Comparison of ENCODE assay signal across 1 cellular context in the genomic region with DNA sequence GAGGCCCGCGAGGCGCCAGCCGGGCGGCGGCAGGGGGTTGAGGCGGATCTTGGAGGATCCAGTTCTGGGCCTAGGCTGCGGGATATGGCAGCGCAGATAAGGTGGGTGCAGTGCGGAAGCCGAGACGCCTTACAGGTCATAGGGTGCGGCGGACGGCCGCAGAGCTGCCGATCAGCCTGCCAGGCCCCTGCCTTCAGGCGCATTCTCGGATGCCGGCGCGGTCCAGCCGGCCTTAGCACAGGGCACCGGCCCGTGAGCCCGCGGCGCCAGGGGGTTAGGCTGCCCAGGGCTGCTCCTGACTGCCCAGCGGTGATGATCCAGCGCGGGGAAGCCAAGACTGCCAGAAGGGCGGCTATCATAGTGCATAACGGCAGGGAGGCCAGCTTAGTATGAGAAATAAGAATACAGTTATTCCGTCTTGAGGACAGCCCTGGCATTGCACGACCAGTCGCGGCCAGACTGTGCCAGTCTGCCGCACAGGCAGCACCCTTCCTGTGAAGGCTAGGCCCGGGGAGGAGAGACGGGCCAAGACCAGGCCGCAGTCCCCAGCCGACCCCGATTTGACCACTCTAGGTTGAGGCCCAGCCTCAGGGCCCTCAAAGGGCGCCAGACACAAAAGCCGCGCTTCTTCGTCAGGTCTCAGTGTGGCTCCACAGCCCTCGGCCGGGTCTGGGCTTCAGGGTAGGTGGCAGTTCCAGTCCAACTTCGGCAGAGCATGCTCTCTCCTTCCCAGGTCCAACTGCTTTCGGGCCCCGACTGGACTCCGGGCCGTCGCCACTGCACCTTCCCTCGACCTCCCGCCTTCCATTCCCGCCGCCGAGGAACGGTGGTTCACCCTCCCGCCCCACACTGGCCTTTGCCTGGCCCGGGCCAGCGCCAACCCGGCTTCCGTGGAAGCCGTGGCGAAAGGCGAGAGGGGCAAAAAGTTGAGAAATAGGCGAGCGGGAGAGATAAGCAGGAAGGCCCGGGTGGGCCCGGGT.
TF ChIP-seq lines count a peak whose summit lies in the region.

No MANE protein-coding gene starts in this region.

TF ChIP-seq in WTC11, 78 proteins besides CTCF, POLR2A, EP300 and RAD21 (continued from another document):
- TF ChIP-seq, protein P1, sequence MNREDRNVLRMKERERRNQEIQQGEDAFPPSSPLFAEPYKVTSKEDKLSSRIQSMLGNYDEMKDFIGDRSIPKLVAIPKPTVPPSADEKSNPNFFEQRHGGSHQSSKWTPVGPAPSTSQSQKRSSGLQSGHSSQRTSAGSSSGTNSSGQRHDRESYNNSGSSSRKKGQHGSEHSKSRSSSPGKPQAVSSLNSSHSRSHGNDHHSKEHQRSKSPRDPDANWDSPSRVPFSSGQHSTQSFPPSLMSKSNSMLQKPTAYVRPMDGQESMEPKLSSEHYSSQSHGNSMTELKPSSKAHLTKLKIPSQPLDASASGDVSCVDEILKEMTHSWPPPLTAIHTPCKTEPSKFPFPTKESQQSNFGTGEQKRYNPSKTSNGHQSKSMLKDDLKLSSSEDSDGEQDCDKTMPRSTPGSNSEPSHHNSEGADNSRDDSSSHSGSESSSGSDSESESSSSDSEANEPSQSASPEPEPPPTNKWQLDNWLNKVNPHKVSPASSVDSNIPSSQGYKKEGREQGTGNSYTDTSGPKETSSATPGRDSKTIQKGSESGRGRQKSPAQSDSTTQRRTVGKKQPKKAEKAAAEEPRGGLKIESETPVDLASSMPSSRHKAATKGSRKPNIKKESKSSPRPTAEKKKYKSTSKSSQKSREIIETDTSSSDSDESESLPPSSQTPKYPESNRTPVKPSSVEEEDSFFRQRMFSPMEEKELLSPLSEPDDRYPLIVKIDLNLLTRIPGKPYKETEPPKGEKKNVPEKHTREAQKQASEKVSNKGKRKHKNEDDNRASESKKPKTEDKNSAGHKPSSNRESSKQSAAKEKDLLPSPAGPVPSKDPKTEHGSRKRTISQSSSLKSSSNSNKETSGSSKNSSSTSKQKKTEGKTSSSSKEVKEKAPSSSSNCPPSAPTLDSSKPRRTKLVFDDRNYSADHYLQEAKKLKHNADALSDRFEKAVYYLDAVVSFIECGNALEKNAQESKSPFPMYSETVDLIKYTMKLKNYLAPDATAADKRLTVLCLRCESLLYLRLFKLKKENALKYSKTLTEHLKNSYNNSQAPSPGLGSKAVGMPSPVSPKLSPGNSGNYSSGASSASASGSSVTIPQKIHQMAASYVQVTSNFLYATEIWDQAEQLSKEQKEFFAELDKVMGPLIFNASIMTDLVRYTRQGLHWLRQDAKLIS (CRISPR knock-in tag; IDR thresholded peaks at IDR 0.05; ENCODE audit: borderline replicate concordance) = no peak
- TF ChIP-seq, protein P2, sequence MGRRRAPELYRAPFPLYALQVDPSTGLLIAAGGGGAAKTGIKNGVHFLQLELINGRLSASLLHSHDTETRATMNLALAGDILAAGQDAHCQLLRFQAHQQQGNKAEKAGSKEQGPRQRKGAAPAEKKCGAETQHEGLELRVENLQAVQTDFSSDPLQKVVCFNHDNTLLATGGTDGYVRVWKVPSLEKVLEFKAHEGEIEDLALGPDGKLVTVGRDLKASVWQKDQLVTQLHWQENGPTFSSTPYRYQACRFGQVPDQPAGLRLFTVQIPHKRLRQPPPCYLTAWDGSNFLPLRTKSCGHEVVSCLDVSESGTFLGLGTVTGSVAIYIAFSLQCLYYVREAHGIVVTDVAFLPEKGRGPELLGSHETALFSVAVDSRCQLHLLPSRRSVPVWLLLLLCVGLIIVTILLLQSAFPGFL (CRISPR knock-in tag; IDR thresholded peaks at IDR 0.05; ENCODE audit: borderline replicate concordance) = no peak
- no peak for TF ChIP-seq ZNF219 (CRISPR knock-in tag; IDR thresholded peaks at IDR 0.05; ENCODE audit: borderline replicate concordance)
- TF ChIP-seq, protein P3, sequence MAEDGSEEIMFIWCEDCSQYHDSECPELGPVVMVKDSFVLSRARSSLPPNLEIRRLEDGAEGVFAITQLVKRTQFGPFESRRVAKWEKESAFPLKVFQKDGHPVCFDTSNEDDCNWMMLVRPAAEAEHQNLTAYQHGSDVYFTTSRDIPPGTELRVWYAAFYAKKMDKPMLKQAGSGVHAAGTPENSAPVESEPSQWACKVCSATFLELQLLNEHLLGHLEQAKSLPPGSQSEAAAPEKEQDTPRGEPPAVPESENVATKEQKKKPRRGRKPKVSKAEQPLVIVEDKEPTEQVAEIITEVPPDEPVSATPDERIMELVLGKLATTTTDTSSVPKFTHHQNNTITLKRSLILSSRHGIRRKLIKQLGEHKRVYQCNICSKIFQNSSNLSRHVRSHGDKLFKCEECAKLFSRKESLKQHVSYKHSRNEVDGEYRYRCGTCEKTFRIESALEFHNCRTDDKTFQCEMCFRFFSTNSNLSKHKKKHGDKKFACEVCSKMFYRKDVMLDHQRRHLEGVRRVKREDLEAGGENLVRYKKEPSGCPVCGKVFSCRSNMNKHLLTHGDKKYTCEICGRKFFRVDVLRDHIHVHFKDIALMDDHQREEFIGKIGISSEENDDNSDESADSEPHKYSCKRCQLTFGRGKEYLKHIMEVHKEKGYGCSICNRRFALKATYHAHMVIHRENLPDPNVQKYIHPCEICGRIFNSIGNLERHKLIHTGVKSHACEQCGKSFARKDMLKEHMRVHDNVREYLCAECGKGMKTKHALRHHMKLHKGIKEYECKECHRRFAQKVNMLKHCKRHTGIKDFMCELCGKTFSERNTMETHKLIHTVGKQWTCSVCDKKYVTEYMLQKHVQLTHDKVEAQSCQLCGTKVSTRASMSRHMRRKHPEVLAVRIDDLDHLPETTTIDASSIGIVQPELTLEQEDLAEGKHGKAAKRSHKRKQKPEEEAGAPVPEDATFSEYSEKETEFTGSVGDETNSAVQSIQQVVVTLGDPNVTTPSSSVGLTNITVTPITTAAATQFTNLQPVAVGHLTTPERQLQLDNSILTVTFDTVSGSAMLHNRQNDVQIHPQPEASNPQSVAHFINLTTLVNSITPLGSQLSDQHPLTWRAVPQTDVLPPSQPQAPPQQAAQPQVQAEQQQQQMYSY (CRISPR knock-in tag; IDR thresholded peaks at IDR 0.05) = no peak
- no peak for TF ChIP-seq TP53 (CRISPR knock-in tag; IDR thresholded peaks at IDR 0.05)
- TF ChIP-seq, protein P4, sequence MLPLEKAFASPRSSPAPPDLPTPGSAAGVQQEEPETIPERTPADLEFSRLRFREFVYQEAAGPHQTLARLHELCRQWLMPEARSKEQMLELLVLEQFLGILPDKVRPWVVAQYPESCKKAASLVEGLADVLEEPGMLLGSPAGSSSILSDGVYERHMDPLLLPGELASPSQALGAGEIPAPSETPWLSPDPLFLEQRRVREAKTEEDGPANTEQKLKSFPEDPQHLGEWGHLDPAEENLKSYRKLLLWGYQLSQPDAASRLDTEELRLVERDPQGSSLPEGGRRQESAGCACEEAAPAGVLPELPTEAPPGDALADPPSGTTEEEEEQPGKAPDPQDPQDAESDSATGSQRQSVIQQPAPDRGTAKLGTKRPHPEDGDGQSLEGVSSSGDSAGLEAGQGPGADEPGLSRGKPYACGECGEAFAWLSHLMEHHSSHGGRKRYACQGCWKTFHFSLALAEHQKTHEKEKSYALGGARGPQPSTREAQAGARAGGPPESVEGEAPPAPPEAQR (CRISPR knock-in tag; IDR thresholded peaks at IDR 0.05) = no peak
- TF ChIP-seq ELF4 (CRISPR knock-in tag; IDR thresholded peaks at IDR 0.05; ENCODE audit: low read depth) = no peak
- no peak for TF ChIP-seq TEAD4 (CRISPR knock-in tag; IDR thresholded peaks at IDR 0.05)
- TF ChIP-seq RORB (CRISPR knock-in tag; IDR thresholded peaks at IDR 0.05) = no peak
- TF ChIP-seq, protein P5, sequence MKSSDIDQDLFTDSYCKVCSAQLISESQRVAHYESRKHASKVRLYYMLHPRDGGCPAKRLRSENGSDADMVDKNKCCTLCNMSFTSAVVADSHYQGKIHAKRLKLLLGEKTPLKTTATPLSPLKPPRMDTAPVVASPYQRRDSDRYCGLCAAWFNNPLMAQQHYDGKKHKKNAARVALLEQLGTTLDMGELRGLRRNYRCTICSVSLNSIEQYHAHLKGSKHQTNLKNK (CRISPR knock-in tag; IDR thresholded peaks at IDR 0.05) = no peak
- TF ChIP-seq NR3C1 (CRISPR knock-in tag; conservative IDR thresholded peaks at IDR 0.05; ENCODE audit: low read depth) = no peak
- no peak for TF ChIP-seq FOXP1 (CRISPR knock-in tag; IDR thresholded peaks at IDR 0.05; ENCODE audit: borderline replicate concordance)
